Comparison of ENCODE assay signal across 29 cellular contexts in the genomic region with DNA sequence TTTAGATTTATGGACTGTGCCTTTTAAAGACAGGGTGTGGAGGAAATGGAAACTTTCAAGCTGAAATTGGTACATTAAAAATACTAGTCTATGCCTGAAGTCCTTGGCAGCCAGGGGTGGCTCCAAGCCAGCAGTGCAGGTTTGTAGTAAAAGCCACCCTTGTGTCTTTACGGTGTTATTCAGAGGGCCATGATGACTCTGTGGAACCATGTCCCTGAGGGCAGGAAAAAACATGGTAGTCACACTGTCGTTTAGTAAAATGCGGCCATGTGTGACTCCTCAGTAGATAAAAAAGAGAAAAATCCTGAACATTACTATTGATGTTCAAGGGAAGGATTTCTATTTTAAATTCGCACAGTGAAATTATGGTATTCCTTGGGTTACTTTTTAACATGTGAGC. TPM values are rescaled to one million over a fixed set of nuclear protein-coding genes. Genes with fewer than 3 reads are reported as not detected.
DNase-seq lines count a peak whose midpoint lies in the region; ATAC-seq and TF ChIP-seq lines count a peak whose summit lies in the region.
"Had no signal": no experiment of that assay in that cellular context is flagged by ENCODE, and none has a peak within 500 bp of the region (broad histone marks: within the 10 kb centered on the region; RNA-seq: fewer than 3 reads in every experiment).

No MANE protein-coding gene starts in this region.

- H3K36me3 ChIP-seq in CD4-positive, CD25-positive, alpha-beta regulatory T cell (ENCODE audit: control insufficient read depth, insufficient read depth, low read length): peaks cover 9% of the 10 kb centered on the region
- H3K36me3 ChIP-seq in colonic mucosa (no peaks in the 10 kb centered on the region), suprapubic skin (peaks cover 17% of the 10 kb centered on the region)

- TF ChIP-seq POLR2A in lower leg skin (IDR thresholded peaks at IDR 0.05) (no peak), suprapubic skin (IDR thresholded peaks at IDR 0.05) (no peak)

- H3K4me3 ChIP-seq in CD4-positive, CD25-positive, alpha-beta regulatory T cell (ENCODE audit: low read depth, low read length): no peak overlapping the region
- H3K4me3 ChIP-seq in colonic mucosa (no peak overlapping the region), lower leg skin (ENCODE audit: low read depth, poor library complexity, severe bottlenecking) (no peak overlapping the region), suprapubic skin (no peak overlapping the region)
- H3K4me3 ChIP-seq: gastroesophageal sphincter, HAP-1, left ventricle myocardium inferior, PC-9, sigmoid colon, upper lobe of left lung had no signal

- H3K4me1 ChIP-seq in CD4-positive, CD25-positive, alpha-beta regulatory T cell (ENCODE audit: control insufficient read depth, insufficient read depth, low read length, poor library complexity, severe bottlenecking): peaks cover 11% of the 10 kb centered on the region
- H3K4me1 ChIP-seq in colonic mucosa: no peaks in the 10 kb centered on the region
- H3K4me1 ChIP-seq in suprapubic skin: peaks cover 30% of the 10 kb centered on the region

- intact Hi-C loops in colonic mucosa (cut with DNase I): loop anchor here (5.0 kb wide), 1 partner anchor 221 kb away; no protein-coding TSS in a partner anchor
- intact Hi-C loops in lower leg skin (cut with DNase I; ENCODE audit: low total_unique reads): no loop called here
- intact Hi-C loops in CD14-positive monocyte (cut with micrococcal nuclease): no loop called here

- ATAC-seq in CD4-positive, CD25-positive, alpha-beta regulatory T cell (ENCODE audit: low read depth in 2 of 2): no peak
- ATAC-seq in HG03095 (IDR thresholded peaks at IDR 0.05; ENCODE audit: unreplicated experiment): no peak
- no peak for ATAC-seq in effector memory CD8-positive, alpha-beta T cell (replicated peaks)
- ATAC-seq: gastroesophageal sphincter, Right ventricle myocardium inferior had no signal

- peaks cover 32% of the 10 kb centered on the region for H3K36me3 Mint-ChIP-seq in CD4-positive, CD25-positive, alpha-beta regulatory T cell
- peaks cover 26 to 34% of the 10 kb centered on the region in 2 donors for H3K36me3 Mint-ChIP-seq in CD14-positive monocyte
- peaks cover 9% of the 10 kb centered on the region for H3K36me3 Mint-ChIP-seq in effector memory CD8-positive, alpha-beta T cell (ENCODE audit: insufficient read depth)

- no peaks in the 10 kb centered on the region for H3K27me3 ChIP-seq in CD4-positive, CD25-positive, alpha-beta regulatory T cell (ENCODE audit: control insufficient read depth, insufficient read depth, low read length)
- H3K27me3 ChIP-seq in colonic mucosa (no peaks in the 10 kb centered on the region), suprapubic skin (no peaks in the 10 kb centered on the region)
- H3K27me3 ChIP-seq: gastroesophageal sphincter, sigmoid colon, upper lobe of left lung had no signal

- H3K27me3 Mint-ChIP-seq in CD4-positive, CD25-positive, alpha-beta regulatory T cell: peaks cover 4% of the 10 kb centered on the region
- peaks cover 0 to 5% (median 0%) of the 10 kb centered on the region in 3 donors for H3K27me3 Mint-ChIP-seq in CD14-positive monocyte (ENCODE audit: low read depth in 3 of 3)
- H3K27me3 Mint-ChIP-seq in effector memory CD8-positive, alpha-beta T cell: peaks cover 0 to 2% of the 10 kb centered on the region in 2 donors
- H3K27me3 Mint-ChIP-seq: B cell, progenitor cell of endocrine pancreas had no signal

- peaks cover 22 to 58% (median 35%) of the 10 kb centered on the region in 4 donors for H3K4me1 Mint-ChIP-seq in CD4-positive, CD25-positive, alpha-beta regulatory T cell
- H3K4me1 Mint-ChIP-seq in CD14-positive monocyte: peaks cover 20% of the 10 kb centered on the region
- H3K4me1 Mint-ChIP-seq in effector memory CD8-positive, alpha-beta T cell (ENCODE audit: low read depth in 2 of 2): peaks cover 18 to 27% of the 10 kb centered on the region in 2 donors

- peak overlapping the region in 1 of 3 donors; percentile 17 for H3K27ac Mint-ChIP-seq in CD4-positive, CD25-positive, alpha-beta regulatory T cell
- no peak overlapping the region for H3K27ac Mint-ChIP-seq in CD14-positive monocyte
- H3K27ac Mint-ChIP-seq in effector memory CD8-positive, alpha-beta T cell: no peak overlapping the region
- H3K27ac Mint-ChIP-seq: activated CD4-positive, alpha-beta memory T cell treated with anti-CD3 and anti-CD28 coated beads, Interleukin-2, amount 10 ng/mL, durations not matched to agents 7 days and 5 days; B cell; progenitor cell of endocrine pancreas; T-helper 2 cell treated with Interferon-gamma antibody and Interleukin-4, amounts not matched to agents 5 μg/mL and 100 μg/mL, for 36 hours had no signal

- peaks cover 0 to 1% (median 0%) of the 10 kb centered on the region in 7 donors for H3K9me3 Mint-ChIP-seq in CD4-positive, CD25-positive, alpha-beta regulatory T cell
- no peaks in the 10 kb centered on the region for H3K9me3 Mint-ChIP-seq in CD14-positive monocyte
- H3K9me3 Mint-ChIP-seq in effector memory CD8-positive, alpha-beta T cell: no peaks in the 10 kb centered on the region
- H3K9me3 Mint-ChIP-seq: activated CD4-positive, alpha-beta memory T cell treated with anti-CD3 and anti-CD28 coated beads, Interleukin-2, amount 10 ng/mL, durations not matched to agents 7 days and 5 days; immature natural killer cell; T-helper 2 cell treated with Interferon-gamma antibody and Interleukin-4, amounts not matched to agents 5 μg/mL and 100 μg/mL, for 36 hours had no signal

- WGBS in lower leg skin, 2 donors: 39 to 50% methylated on average over 4 of the region's 4 CpGs
- WGBS in suprapubic skin: 50% methylated on average over 4 of the region's 4 CpGs

- TF ChIP-seq CTCF in colonic mucosa (IDR thresholded peaks at IDR 0.05): no peak
- TF ChIP-seq CTCF in lower leg skin (IDR thresholded peaks at IDR 0.05): no peak
- TF ChIP-seq CTCF in suprapubic skin (IDR thresholded peaks at IDR 0.05): no peak
- TF ChIP-seq CTCF in CD14-positive monocyte (IDR thresholded peaks at IDR 0.05): no peak

- no peak overlapping the region for H3K27ac ChIP-seq in CD4-positive, CD25-positive, alpha-beta regulatory T cell (ENCODE audit: insufficient read depth, low read length, poor library complexity, severe bottlenecking)
- H3K27ac ChIP-seq in colonic mucosa: peak overlapping the region; percentile 30
- peak overlapping the region; percentile 26 for H3K27ac ChIP-seq in suprapubic skin
- H3K27ac ChIP-seq: gastroesophageal sphincter, left ventricle myocardium inferior, PC-9, sigmoid colon, upper lobe of left lung had no signal

- TF ChIP-seq EP300 in suprapubic skin (IDR thresholded peaks at IDR 0.05): no peak

- H3K4me3 Mint-ChIP-seq in CD4-positive, CD25-positive, alpha-beta regulatory T cell: peak overlapping the region in 3 of 4 donors; percentile 7 to 41 (median 26)
- no peak overlapping the region for H3K4me3 Mint-ChIP-seq in CD14-positive monocyte
- no peak overlapping the region for H3K4me3 Mint-ChIP-seq in effector memory CD8-positive, alpha-beta T cell
- H3K4me3 Mint-ChIP-seq: activated CD4-positive, alpha-beta memory T cell treated with anti-CD3 and anti-CD28 coated beads, Interleukin-2, amount 10 ng/mL, durations not matched to agents 7 days and 5 days; B cell; T-helper 2 cell treated with Interferon-gamma antibody and Interleukin-4, amounts not matched to agents 5 μg/mL and 100 μg/mL, for 36 hours had no signal

- no peak for DNase-seq in CD4-positive, CD25-positive, alpha-beta regulatory T cell
- DNase-seq in colonic mucosa: peak; percentile 63
- peak; percentile 36 to 86 for DNase-seq in lower leg skin (ENCODE audit: low spot score in 2 of 2)
- DNase-seq in suprapubic skin (ENCODE audit: low spot score in 2 of 2): no peak
- DNase-seq in HCEC 1CT: no peak
- DNase-seq in CD14-positive monocyte (ENCODE audit: low spot score): no peak
- no peak for DNase-seq in effector memory CD8-positive, alpha-beta T cell
- DNase-seq: activated CD4-positive, alpha-beta memory T cell treated with anti-CD3 and anti-CD28 coated beads, Interleukin-2, amount 10 ng/mL, durations not matched to agents 7 days and 5 days; activated CD4-positive, alpha-beta T cell treated with anti-CD3 and anti-CD28 coated beads for 1 hour; activated CD8-positive, alpha-beta memory T cell treated with anti-CD3 and anti-CD28 coated beads, Interleukin-2, amount 50 U/mL, for 4 hours; activated naive CD4-positive, alpha-beta T cell treated with Interleukin-2 at 50 U/mL for 16 hours; cerebellar nuclear complex; DMS79; immature natural killer cell; left ventricle myocardium inferior; NCI-H1417 treated with DMSO at 0.1 percent for 48 hours; NCI-H226; NCI-H69; PC-9; sigmoid colon; stimulated activated CD4-positive, alpha-beta T cell treated with anti-CD3 and anti-CD28 coated beads, Interleukin-4, amount 100 ng/mL, for 1 hour; upper lobe of left lung had no signal

- no peaks in the 10 kb centered on the region for H3K9me3 ChIP-seq in CD4-positive, CD25-positive, alpha-beta regulatory T cell (ENCODE audit: control insufficient read depth in 2 of 2, low read length in 2 of 2)
- no peaks in the 10 kb centered on the region for H3K9me3 ChIP-seq in colonic mucosa
- no peaks in the 10 kb centered on the region for H3K9me3 ChIP-seq in suprapubic skin
- H3K9me3 ChIP-seq: gastroesophageal sphincter, HAP-1, left ventricle myocardium inferior, sigmoid colon, upper lobe of left lung had no signal

- no peak overlapping the region for H3K9ac ChIP-seq in colonic mucosa (ENCODE audit: low read depth in 2 of 2, low read length in 2 of 2)

RNA-seq across cellular contexts. Expression of a gene that starts 2.7 kb away (rescaled TPM):
- 10.6 TPM for total RNA-seq in CD4-positive, CD25-positive, alpha-beta regulatory T cell
- polyA plus RNA-seq in CD4-positive, CD25-positive, alpha-beta regulatory T cell: 1 to 10 TPM; 2.4 to 6.0 (median 4.1) TPM
- total RNA-seq in colonic mucosa: 10 to 100 TPM; 12.0 to 22.2 TPM
- 10 to 100 TPM; 11.7 to 19.4 (median 17.6) TPM for total RNA-seq in lower leg skin
- 10 to 100 TPM; 16.2 to 45.5 (median 22.8) TPM for total RNA-seq in suprapubic skin
- polyA plus RNA-seq in CD14-positive monocyte: under 1 TPM; 0.38 to 0.95 TPM

Comparison
In these comparisons a context has a peak if more than half of its experiments do, and no peak if none do; other contexts are left out.
1. DNase-seq: peak in colonic mucosa (single experiment) and lower leg skin (2 of 2); none in CD4-positive, CD25-positive, alpha-beta regulatory T cell (0 of 3), suprapubic skin (0 of 2), HCEC 1CT (single experiment), CD14-positive monocyte (single experiment) and effector memory CD8-positive, alpha-beta T cell (0 of 3).
2. H3K4me3 Mint-ChIP-seq: peak in CD4-positive, CD25-positive, alpha-beta regulatory T cell (3 of 4); none in CD14-positive monocyte (0 of 2) and effector memory CD8-positive, alpha-beta T cell (0 of 2).